8 cellular contexts compared by ENCODE assay signal in genomic region chr11:65524747-65525658, GRCh38.
DNase-seq lines count a peak whose midpoint lies in the region; ATAC-seq and TF ChIP-seq lines count a peak whose summit lies in the region.

TSS of gene SCYL1 (plus strand) at chr11:65525083. CDS start at chr11:65525154, 71 bp downstream.

- ATAC-seq in HG02642 (IDR thresholded peaks at IDR 0.05; ENCODE audit: poor library complexity, unreplicated experiment), result peak; percentile 59
- ATAC-seq in memory B cell (ENCODE audit: low read depth), result peak; percentile 88

- H3K27ac Mint-ChIP-seq in memory B cell, result peak within 1 kb of the TSS; percentile 78

- peak within 1 kb of the TSS; percentile 82 for H3K27ac ChIP-seq in effector memory CD4-positive, alpha-beta T cell (ENCODE audit: insufficient read depth, low read length, poor library complexity, severe bottlenecking)

- H3K9me3 Mint-ChIP-seq in memory B cell, result no peaks in the 10 kb centered on the region

- peaks cover 8% of the 10 kb centered on the region for H3K36me3 ChIP-seq in effector memory CD4-positive, alpha-beta T cell (ENCODE audit: control insufficient read depth, insufficient read depth, low read length)

- TF ChIP-seq POLR2A in GM10847 (IDR thresholded peaks at IDR 0.05; ENCODE audit: extremely low read depth, insufficient read length), result peak; percentile 25

- H3K4me3 Mint-ChIP-seq in memory B cell, result peak within 1 kb of the TSS; percentile 85

- H3K4me3 ChIP-seq in effector memory CD4-positive, alpha-beta T cell (ENCODE audit: insufficient read depth, low read depth, low read length, poor library complexity, severe bottlenecking), result peak within 1 kb of the TSS; percentile 81

- no peaks in the 10 kb centered on the region for H3K27me3 Mint-ChIP-seq in memory B cell

- peaks cover 2% of the 10 kb centered on the region for H3K36me3 Mint-ChIP-seq in memory B cell

- DNase-seq in NCI-H69 (lab: John Stamatoyannopoulos, UW), result peak; percentile 90
- peak; percentile 91 for DNase-seq in activated CD8-positive, alpha-beta memory T cell treated with anti-CD3 and anti-CD28 coated beads for 24 hours
- DNase-seq in effector memory CD4-positive, alpha-beta T cell, result peak; percentile 74 to 79 (median 78)
- peak; percentile 77 to 82 for DNase-seq in memory B cell (ENCODE audit: low spot score in 2 of 2)
- DNase-seq in stimulated activated CD8-positive, alpha-beta memory T cell treated with anti-CD3 and anti-CD28 coated beads, Interleukin-12 subunit alpha, Interleukin-12 subunit beta, amount 100 ng/mL, for 1 hour (ENCODE audit: low read depth), result peak; percentile 71
- no peak for DNase-seq in GF-D8 (lab: John Stamatoyannopoulos, UW)

- no peaks in the 10 kb centered on the region for H3K9me3 ChIP-seq in effector memory CD4-positive, alpha-beta T cell (ENCODE audit: control insufficient read depth, low read length)

- no peaks in the 10 kb centered on the region for H3K27me3 ChIP-seq in effector memory CD4-positive, alpha-beta T cell (replicated peaks; ENCODE audit: control insufficient read depth, insufficient read depth, low read length, poor library complexity, severe bottlenecking)

- peaks cover 41% of the 10 kb centered on the region for H3K4me1 ChIP-seq in effector memory CD4-positive, alpha-beta T cell (ENCODE audit: control insufficient read depth, insufficient read depth, low read length, poor library complexity, severe bottlenecking)

- H3K4me1 Mint-ChIP-seq in memory B cell, result peaks cover 33% of the 10 kb centered on the region
